In the genomic region with DNA sequence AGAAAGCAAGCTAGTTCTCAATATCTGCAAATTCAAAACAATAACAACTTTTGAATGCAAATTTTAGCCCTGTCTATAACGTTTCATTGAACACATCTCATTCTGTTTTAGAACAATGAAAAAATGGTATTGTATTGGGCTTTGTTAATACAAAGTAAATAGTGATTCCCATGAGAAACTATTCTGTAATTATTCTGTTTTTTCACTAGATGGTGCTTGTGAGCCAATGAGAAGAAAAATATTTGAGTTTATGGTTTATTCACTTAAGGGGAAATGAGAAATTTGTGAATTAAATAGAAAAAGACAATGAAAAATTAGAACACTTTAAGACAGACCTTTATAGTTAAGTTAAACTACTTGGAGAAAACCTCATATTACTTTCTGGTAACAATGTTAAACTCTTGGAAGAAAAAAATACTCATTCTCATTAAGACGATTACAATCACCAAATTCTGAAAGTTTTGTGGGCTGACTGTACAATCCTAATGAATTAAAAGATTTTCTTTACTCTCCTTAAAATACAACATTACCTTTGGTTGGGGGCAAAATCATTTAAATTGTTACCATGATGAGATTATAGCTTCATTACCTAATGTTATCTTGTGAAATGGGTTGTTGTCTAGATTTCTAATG, we compare ENCODE assay signal across 8 cellular contexts.
A peak's percentile ranks its signal among the peaks of the same experiment; 100 is the strongest.
DNase-seq lines count a peak whose midpoint lies in the region; ATAC-seq, FAIRE-seq and TF ChIP-seq lines count a peak whose summit lies in the region.

No MANE protein-coding gene starts in this region.

- TF ChIP-seq CTCF in D721Med (IDR thresholded peaks at IDR 0.05; ENCODE audit: insufficient read depth, missing control alignments) = peak; percentile 70

- peak; percentile 59 for TF ChIP-seq RAD21 in Ishikawa (IDR thresholded peaks at IDR 0.05; ENCODE audit: low read depth)

- no peak for DNase-seq in D721Med (ENCODE audit: insufficient read length, low spot score)
- peak; percentile 35 for DNase-seq in SKM-1 (lab: John Stamatoyannopoulos, UW; ENCODE audit: unreplicated experiment)
- peak; percentile 18 for DNase-seq in glomerular visceral epithelial cell (ENCODE audit: extremely low spot score)
- DNase-seq in stimulated activated naive CD4-positive, alpha-beta T cell (lab: John Stamatoyannopoulos, UW) = no peak
- no peak for DNase-seq in T-helper 9 cell

- peak; percentile 87 for FAIRE-seq in D721Med (lab: Jason Lieb, UNC)

- no peak for TF ChIP-seq EP300 in Ishikawa (IDR thresholded peaks at IDR 0.05; ENCODE audit: borderline replicate concordance)

- ATAC-seq in GM19455 (IDR thresholded peaks at IDR 0.05; ENCODE audit: unreplicated experiment) (no peak), GM21526 (IDR thresholded peaks at IDR 0.05; ENCODE audit: low FRiP score, unreplicated experiment) (no peak)

TF ChIP-seq in Ishikawa, 13 proteins besides CTCF, POLR2A, EP300 and RAD21:
- TF ChIP-seq, protein P1, sequence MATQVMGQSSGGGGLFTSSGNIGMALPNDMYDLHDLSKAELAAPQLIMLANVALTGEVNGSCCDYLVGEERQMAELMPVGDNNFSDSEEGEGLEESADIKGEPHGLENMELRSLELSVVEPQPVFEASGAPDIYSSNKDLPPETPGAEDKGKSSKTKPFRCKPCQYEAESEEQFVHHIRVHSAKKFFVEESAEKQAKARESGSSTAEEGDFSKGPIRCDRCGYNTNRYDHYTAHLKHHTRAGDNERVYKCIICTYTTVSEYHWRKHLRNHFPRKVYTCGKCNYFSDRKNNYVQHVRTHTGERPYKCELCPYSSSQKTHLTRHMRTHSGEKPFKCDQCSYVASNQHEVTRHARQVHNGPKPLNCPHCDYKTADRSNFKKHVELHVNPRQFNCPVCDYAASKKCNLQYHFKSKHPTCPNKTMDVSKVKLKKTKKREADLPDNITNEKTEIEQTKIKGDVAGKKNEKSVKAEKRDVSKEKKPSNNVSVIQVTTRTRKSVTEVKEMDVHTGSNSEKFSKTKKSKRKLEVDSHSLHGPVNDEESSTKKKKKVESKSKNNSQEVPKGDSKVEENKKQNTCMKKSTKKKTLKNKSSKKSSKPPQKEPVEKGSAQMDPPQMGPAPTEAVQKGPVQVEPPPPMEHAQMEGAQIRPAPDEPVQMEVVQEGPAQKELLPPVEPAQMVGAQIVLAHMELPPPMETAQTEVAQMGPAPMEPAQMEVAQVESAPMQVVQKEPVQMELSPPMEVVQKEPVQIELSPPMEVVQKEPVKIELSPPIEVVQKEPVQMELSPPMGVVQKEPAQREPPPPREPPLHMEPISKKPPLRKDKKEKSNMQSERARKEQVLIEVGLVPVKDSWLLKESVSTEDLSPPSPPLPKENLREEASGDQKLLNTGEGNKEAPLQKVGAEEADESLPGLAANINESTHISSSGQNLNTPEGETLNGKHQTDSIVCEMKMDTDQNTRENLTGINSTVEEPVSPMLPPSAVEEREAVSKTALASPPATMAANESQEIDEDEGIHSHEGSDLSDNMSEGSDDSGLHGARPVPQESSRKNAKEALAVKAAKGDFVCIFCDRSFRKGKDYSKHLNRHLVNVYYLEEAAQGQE (IDR thresholded peaks at IDR 0.05; ENCODE audit: low read depth) = no peak
- TF ChIP-seq YY1 (IDR thresholded peaks at IDR 0.05; ENCODE audit: low read depth) (no peak), ZBTB7A (IDR thresholded peaks at IDR 0.05; ENCODE audit: low read depth) (no peak), EGR1 (IDR thresholded peaks at IDR 0.05) (no peak), CREB1 (IDR thresholded peaks at IDR 0.05; ENCODE audit: low read depth) (no peak)
- TF ChIP-seq, protein P2, sequence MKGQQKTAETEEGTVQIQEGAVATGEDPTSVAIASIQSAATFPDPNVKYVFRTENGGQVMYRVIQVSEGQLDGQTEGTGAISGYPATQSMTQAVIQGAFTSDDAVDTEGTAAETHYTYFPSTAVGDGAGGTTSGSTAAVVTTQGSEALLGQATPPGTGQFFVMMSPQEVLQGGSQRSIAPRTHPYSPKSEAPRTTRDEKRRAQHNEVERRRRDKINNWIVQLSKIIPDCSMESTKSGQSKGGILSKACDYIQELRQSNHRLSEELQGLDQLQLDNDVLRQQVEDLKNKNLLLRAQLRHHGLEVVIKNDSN (IDR thresholded peaks at IDR 0.05) = no peak
TF ChIP-seq in Ishikawa: peak in this region for 0.

Comparison
In these comparisons a context has a peak if more than half of its experiments do, and no peak if none do; other contexts are left out.
1. DNase-seq: peak in SKM-1 (single experiment) and glomerular visceral epithelial cell (single experiment); none in D721Med (single experiment), stimulated activated naive CD4-positive, alpha-beta T cell (0 of 6) and T-helper 9 cell (single experiment).